ENCODE assay signal across 12 cellular contexts in the genomic region with DNA sequence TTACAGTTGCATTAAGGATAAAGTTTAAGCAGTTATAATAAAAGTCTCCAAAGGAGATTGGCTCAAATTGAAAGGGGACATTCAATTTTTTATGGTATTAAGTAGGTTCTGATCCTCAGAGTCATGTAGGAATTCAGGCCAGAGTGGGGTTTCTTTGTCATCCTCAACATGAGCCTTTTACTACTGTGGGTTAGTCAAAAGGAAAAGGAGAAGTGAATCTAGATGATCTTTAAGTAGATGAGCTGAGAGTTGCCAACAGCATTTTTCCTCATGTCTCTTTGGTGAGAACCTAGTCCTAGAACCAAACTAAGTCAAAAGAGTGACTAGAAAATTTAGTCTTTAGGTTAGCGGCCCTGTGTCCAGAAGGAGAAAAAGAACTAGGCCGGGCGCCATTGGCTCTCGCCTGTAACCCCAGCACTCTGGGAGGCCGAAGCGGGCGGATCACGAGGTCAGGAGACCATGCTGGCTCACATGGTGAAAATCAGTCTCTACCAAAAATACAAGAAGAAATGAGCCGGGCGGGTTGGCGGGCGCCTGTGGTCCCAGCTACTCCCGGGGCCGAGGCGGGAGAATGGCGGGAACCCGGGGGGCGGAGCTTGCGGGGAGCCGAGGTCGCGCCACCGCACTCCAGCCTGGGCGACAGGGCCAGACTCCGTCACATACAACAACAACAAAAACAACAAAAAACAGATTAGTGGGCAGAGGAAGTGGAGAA.
DNase-seq lines count a peak whose midpoint lies in the region; ATAC-seq and TF ChIP-seq lines count a peak whose summit lies in the region.
"Had no signal": no experiment of that assay in that cellular context is flagged by ENCODE, and none has a peak within 500 bp of the region (broad histone marks: within the 10 kb centered on the region; RNA-seq: fewer than 3 reads in every experiment).

No MANE protein-coding gene starts in this region.

- no peak for TF ChIP-seq CTCF in GM12864 (IDR thresholded peaks at IDR 0.05; ENCODE audit: low read depth, low read length, missing control alignments)

- peak; percentile 70 for ATAC-seq in GM19397 (IDR thresholded peaks at IDR 0.05; ENCODE audit: unreplicated experiment)
- peak; percentile 72 for ATAC-seq in HG02678 (IDR thresholded peaks at IDR 0.05; ENCODE audit: unreplicated experiment)
- ATAC-seq in HG03469 (IDR thresholded peaks at IDR 0.05; ENCODE audit: unreplicated experiment) = peak; percentile 95

- DNase-seq in GM12864 (ENCODE audit: low read depth) = peak; percentile 19
- no peak for DNase-seq in COLO668 (lab: John Stamatoyannopoulos, UW; ENCODE audit: unreplicated experiment)
- no peak for DNase-seq in putamen (ENCODE audit: low spot score)
- no peak for DNase-seq in NAMALWA (ENCODE audit: low spot score)
- DNase-seq in stimulated activated CD4-positive, alpha-beta T cell treated with anti-CD3 and anti-CD28 coated beads, Interleukin-4, amount 100 ng/mL, for 1 hour = no peak
- DNase-seq: DMS 273 treated with DMSO at 0.1 percent for 48 hours, NCI-H1417, NCI-H748 treated with DMSO at 0.1 percent for 48 hours, uterus had no signal

- no peak overlapping the region for H3K4me3 ChIP-seq in GM12864 (ENCODE audit: low read depth, low read length)
- H3K4me3 ChIP-seq: uterus had no signal
